24 cellular contexts compared by ENCODE assay signal in the genomic region with DNA sequence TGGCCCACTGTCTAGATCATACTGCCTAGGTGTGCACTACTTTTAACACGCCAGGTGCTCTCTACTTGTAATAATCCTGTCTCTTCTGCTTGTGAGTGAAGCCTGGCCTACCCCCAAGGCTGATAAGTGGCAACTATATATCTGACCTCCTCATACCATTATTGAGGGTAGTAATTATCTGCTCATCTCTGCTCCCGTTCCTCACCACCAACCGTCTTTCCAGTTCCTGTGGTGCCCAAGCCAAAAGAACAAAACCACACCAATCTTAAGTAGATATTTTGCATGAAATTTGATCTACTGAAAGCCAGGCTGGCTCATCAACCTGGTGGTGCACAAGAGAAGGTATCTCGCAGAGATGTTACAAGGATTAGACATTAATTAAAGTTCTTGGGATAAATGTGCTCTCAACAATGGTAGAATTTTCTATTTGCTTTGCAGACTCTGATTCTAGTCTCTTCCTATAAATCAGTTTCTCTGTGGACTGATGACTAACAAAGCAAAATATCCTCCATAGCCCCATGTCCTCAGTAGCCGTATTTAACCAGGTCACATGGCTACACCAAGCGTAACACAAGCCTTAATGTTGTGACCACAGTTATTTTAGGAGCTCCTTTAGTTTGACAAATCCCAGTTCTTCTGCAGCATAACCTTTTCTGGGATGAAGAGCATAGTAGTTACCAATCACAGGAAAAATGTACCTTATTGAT.
DNase-seq lines count a peak whose midpoint lies in the region; ATAC-seq and TF ChIP-seq lines count a peak whose summit lies in the region.
"Had no signal": no experiment of that assay in that cellular context is flagged by ENCODE, and none has a peak within 500 bp of the region (broad histone marks: within the 10 kb centered on the region; RNA-seq: fewer than 3 reads in every experiment).

No MANE protein-coding gene starts in this region.

- no peak overlapping the region for H3K4me2 ChIP-seq in mesendoderm (ENCODE audit: low read length)

- no peaks in the 10 kb centered on the region for H3K4me1 ChIP-seq in right atrium auricular region
- H3K4me1 ChIP-seq in heart left ventricle: no peaks in the 10 kb centered on the region
- H3K4me1 ChIP-seq in mesendoderm (ENCODE audit: control insufficient read depth, low read depth, low read length): peaks cover 3% of the 10 kb centered on the region
- H3K4me1 ChIP-seq: adrenal gland, prostate gland, spleen had no signal

- H3K79me1 ChIP-seq in mesendoderm (ENCODE audit: low read length): no peaks in the 10 kb centered on the region

- TF ChIP-seq POLR2A in heart left ventricle (IDR thresholded peaks at IDR 0.05): no peak

- H3K18ac ChIP-seq in mesendoderm (ENCODE audit: low read length): no peak overlapping the region

- H2AK5ac ChIP-seq in mesendoderm (ENCODE audit: low read length): no peak overlapping the region

- no peak overlapping the region for H2BK15ac ChIP-seq in mesendoderm (replicated peaks; ENCODE audit: low read depth)

- H4K5ac ChIP-seq in mesendoderm (ENCODE audit: low read length): no peak overlapping the region

- H3K36me3 ChIP-seq in right atrium auricular region (no peaks in the 10 kb centered on the region), heart left ventricle (no peaks in the 10 kb centered on the region), H7 (replicated peaks; ENCODE audit: control insufficient read depth, insufficient read depth, low read length) (no peaks in the 10 kb centered on the region), mesendoderm (ENCODE audit: control insufficient read depth, insufficient read depth, low read length) (no peaks in the 10 kb centered on the region)
- H3K36me3 ChIP-seq: adrenal gland, prostate gland, spleen had no signal

- H3K79me2 ChIP-seq in mesendoderm (ENCODE audit: control insufficient read depth, insufficient read depth, low read length): no peaks in the 10 kb centered on the region

- intact Hi-C loops in heart left ventricle (cut with DNase I): no loop called here

- TF ChIP-seq CTCF in right atrium auricular region (IDR thresholded peaks at IDR 0.05) (no peak), heart left ventricle (IDR thresholded peaks at IDR 0.05) (no peak)

- no peak overlapping the region for H2BK5ac ChIP-seq in mesendoderm (ENCODE audit: low read length)

- H4K8ac ChIP-seq in mesendoderm (ENCODE audit: low read depth, low read length): no peak overlapping the region

- WGBS in heart left ventricle, 4 donors: 77 to 83% (median 79%) methylated on average over 6 of the region's 6 CpGs
- WGBS in mesendoderm (ENCODE audit: extremely low coverage, insufficient coverage, low lambda C conversion rate): no CpG with 5 or more reads among the region's 6 CpGs

- H3K9ac ChIP-seq in mesendoderm (ENCODE audit: low read length): no peak overlapping the region

- no peak for ATAC-seq in heart left ventricle
- ATAC-seq: left lobe of liver, Right ventricle myocardium inferior had no signal

- no peak overlapping the region for H3K4me3 ChIP-seq in right atrium auricular region
- H3K4me3 ChIP-seq in heart left ventricle: no peak overlapping the region
- H3K4me3 ChIP-seq in H7 (ENCODE audit: insufficient read depth, low read depth, low read length): no peak overlapping the region
- H3K4me3 ChIP-seq in mesendoderm (ENCODE audit: low read length): no peak overlapping the region
- H3K4me3 ChIP-seq: adrenal gland, prostate gland, spleen had no signal

- DNase-seq in right atrium auricular region (ENCODE audit: low spot score): peak; percentile 18
- no peak for DNase-seq in heart left ventricle
- DNase-seq in NCI-H526 treated with DMSO at 0.1 percent for 48 hours (lab: John Stamatoyannopoulos, UW): peak; percentile 99
- peak; percentile 57 for DNase-seq in fibroblast of peridontal ligament (ENCODE audit: extremely low read depth)
- DNase-seq in H7: no peak
- no peak for DNase-seq in nucleus accumbens (lab: John Stamatoyannopoulos, UW)
- no peak for DNase-seq in NCI-H2196 treated with DMSO at 0.1 percent for 48 hours (lab: John Stamatoyannopoulos, UW; ENCODE audit: unreplicated experiment)
- DNase-seq in mesendoderm: no peak
- DNase-seq: ACHN; activated CD8-positive, alpha-beta memory T cell treated with anti-CD3 and anti-CD28 coated beads, Interleukin-2, amount 50 U/mL, for 48 hours; activated effector memory CD4-positive, alpha-beta T cell treated with anti-CD3 and anti-CD28 coated beads, Interleukin-2, amount 50 U/mL, for 16 hours; adrenal gland; CD4-positive, alpha-beta memory T cell; DMS153; erythroblast; Karpas-422; NCI-H1436 treated with DMSO at 0.1 percent for 48 hours; NCI-H446; spleen; stimulated activated CD4-positive, alpha-beta T cell treated with anti-CD3 and anti-CD28 coated beads, Interleukin-4, amount 100 ng/mL, for 4 hours had no signal

- H2BK120ac ChIP-seq in mesendoderm (ENCODE audit: low read depth, low read length): no peak overlapping the region

- no peak overlapping the region for H3K4ac ChIP-seq in mesendoderm (ENCODE audit: low read depth, low read length)

- H3K27ac ChIP-seq in right atrium auricular region (no peak overlapping the region), heart left ventricle (no peak overlapping the region), mesendoderm (ENCODE audit: low read depth, low read length) (no peak overlapping the region)
- H3K27ac ChIP-seq: adrenal gland, prostate gland, spleen, VCaP had no signal

- H3K56ac ChIP-seq in mesendoderm (ENCODE audit: low read length): no peak overlapping the region

- H3K23ac ChIP-seq in mesendoderm (ENCODE audit: low read length): no peak overlapping the region

- H3K9me3 ChIP-seq in right atrium auricular region: no peaks in the 10 kb centered on the region
- H3K9me3 ChIP-seq in heart left ventricle: no peaks in the 10 kb centered on the region
- H3K9me3 ChIP-seq: adrenal gland, prostate gland had no signal

- no peaks in the 10 kb centered on the region for H3K27me3 ChIP-seq in right atrium auricular region
- no peaks in the 10 kb centered on the region for H3K27me3 ChIP-seq in heart left ventricle
- H3K27me3 ChIP-seq in H7 (ENCODE audit: control insufficient read depth, insufficient read depth, low read length): no peaks in the 10 kb centered on the region
- no peaks in the 10 kb centered on the region for H3K27me3 ChIP-seq in mesendoderm (ENCODE audit: insufficient read depth, low read length, poor library complexity)
- H3K27me3 ChIP-seq: adrenal gland, spleen had no signal

Comparison
In these comparisons a context has a peak if more than half of its experiments do, and no peak if none do; other contexts are left out.
1. DNase-seq: peak in right atrium auricular region (single experiment), NCI-H526 treated with DMSO at 0.1 percent for 48 hours (single experiment) and fibroblast of peridontal ligament (single experiment); none in heart left ventricle (0 of 5), H7 (single experiment), nucleus accumbens (0 of 56), NCI-H2196 treated with DMSO at 0.1 percent for 48 hours (single experiment) and mesendoderm (single experiment).